Comparison of ENCODE assay signal across 23 cellular contexts in genomic region chr6:32920610-32921188, GRCh38. TPM values are rescaled to one million over a fixed set of nuclear protein-coding genes. Genes with fewer than 3 reads are reported as not detected.
DNase-seq lines count a peak whose midpoint lies in the region; ATAC-seq, FAIRE-seq and TF ChIP-seq lines count a peak whose summit lies in the region.
"Had no signal": no experiment of that assay in that cellular context is flagged by ENCODE, and none has a peak within 500 bp of the region (broad histone marks: within the 10 kb centered on the region; RNA-seq: fewer than 3 reads in every experiment).

No MANE protein-coding gene starts in this region.

- H3K27ac Mint-ChIP-seq in IgD-negative memory B cell: peak overlapping the region; percentile 32 to 55 (median 51)
- H3K27ac Mint-ChIP-seq: activated CD8-positive, alpha-beta memory T cell treated with anti-CD3 and anti-CD28 coated beads, Interleukin-2, amount 10 ng/mL, durations not matched to agents 7 days and 5 days; stimulated activated naive CD8-positive, alpha-beta T cell treated with anti-CD3 and anti-CD28 coated beads, Interleukin-15, amount 100 ng/mL, for 72 hours; T-helper 1 cell treated with Interleukin-12 subunit alpha and Interleukin-12 subunit beta and Interleukin-4 antibody, amounts not matched to agents 30 μg/mL and 1 μg/mL, for 36 hours had no signal

- peak; percentile 85 for FAIRE-seq in islet of Langerhans (lab: Jason Lieb, UNC)
- FAIRE-seq: H1 had no signal

- no peaks in the 10 kb centered on the region for H3K9me3 ChIP-seq in A673 (ENCODE audit: low read depth, low read length, poor library complexity, severe bottlenecking)
- H3K9me3 ChIP-seq: upper lobe of right lung had no signal

- H3K27ac ChIP-seq in A673 (ENCODE audit: low read depth, low read length, poor library complexity, severe bottlenecking): no peak overlapping the region
- H3K27ac ChIP-seq: upper lobe of right lung had no signal

- peak; percentile 41 to 48 for DNase-seq in AML-193 (lab: John Stamatoyannopoulos, UW)
- peak; percentile 12 for DNase-seq in SKM-1 (lab: John Stamatoyannopoulos, UW; ENCODE audit: unreplicated experiment)
- DNase-seq in A172 (ENCODE audit: low spot score): no peak
- DNase-seq in A673 (ENCODE audit: low spot score): no peak
- DNase-seq: activated CD4-positive, alpha-beta T cell treated with anti-CD3 and anti-CD28 coated beads for 1 hour; activated CD8-positive, alpha-beta memory T cell treated with anti-CD3 and anti-CD28 coated beads, Interleukin-2, amount 10 ng/mL, durations not matched to agents 7 days and 5 days; activated gamma-delta T cell treated with Interleukin-2 at 50 U/mL for 16 hours; amniotic stem cell; central memory CD4-positive, alpha-beta T cell; effector CD8-positive, alpha-beta T cell; hippocampal formation; mesenchymal stem cell; NCI-H1436; NCI-H82; stimulated activated CD4-positive, alpha-beta T cell treated with anti-CD3 and anti-CD28 coated beads, Interleukin-15, amount 100 ng/mL, for 24 hours; stimulated activated naive CD8-positive, alpha-beta T cell treated with anti-CD3 and anti-CD28 coated beads, Interleukin-15, amount 100 ng/mL, for 72 hours; upper lobe of right lung had no signal

- peaks cover 1% of the 10 kb centered on the region for H3K27me3 Mint-ChIP-seq in IgD-negative memory B cell

- no TSS peak for BruUV-seq in A673 (replicated peaks; lab: Mats Ljungman, UMichigan)

- H3K4me1 ChIP-seq in A673 (ENCODE audit: insufficient read depth, low read length, poor library complexity, severe bottlenecking): no peaks in the 10 kb centered on the region
- H3K4me1 ChIP-seq: upper lobe of right lung had no signal

- no peak overlapping the region for H3K4me3 ChIP-seq in A673 (ENCODE audit: low read depth, low read length, poor library complexity, severe bottlenecking)
- H3K4me3 ChIP-seq: upper lobe of right lung had no signal

- H3K36me3 Mint-ChIP-seq in IgD-negative memory B cell: peaks cover 8% of the 10 kb centered on the region
- H3K36me3 Mint-ChIP-seq: activated CD8-positive, alpha-beta memory T cell treated with anti-CD3 and anti-CD28 coated beads, Interleukin-2, amount 10 ng/mL, durations not matched to agents 7 days and 5 days had no signal

- H3K36me3 ChIP-seq in A673 (ENCODE audit: insufficient read depth, low read length, poor library complexity, severe bottlenecking): no peaks in the 10 kb centered on the region
- H3K36me3 ChIP-seq: upper lobe of right lung had no signal

- CTCF ChIA-PET in A673 (lab: Charles Lee): no interaction called here

- H3K4me3 Mint-ChIP-seq in IgD-negative memory B cell: peak overlapping the region; percentile 30 to 94 (median 84)
- H3K4me3 Mint-ChIP-seq: activated CD8-positive, alpha-beta memory T cell treated with anti-CD3 and anti-CD28 coated beads, Interleukin-2, amount 10 ng/mL, durations not matched to agents 7 days and 5 days; stimulated activated naive CD8-positive, alpha-beta T cell treated with anti-CD3 and anti-CD28 coated beads, Interleukin-15, amount 100 ng/mL, for 72 hours; T-helper 1 cell treated with Interleukin-12 subunit alpha and Interleukin-12 subunit beta and Interleukin-4 antibody, amounts not matched to agents 30 μg/mL and 1 μg/mL, for 36 hours had no signal

- H3K9me3 Mint-ChIP-seq in IgD-negative memory B cell: no peaks in the 10 kb centered on the region
- H3K9me3 Mint-ChIP-seq: stimulated activated naive CD8-positive, alpha-beta T cell treated with anti-CD3 and anti-CD28 coated beads, Interleukin-15, amount 100 ng/mL, for 72 hours; T-helper 1 cell treated with Interleukin-12 subunit alpha and Interleukin-12 subunit beta and Interleukin-4 antibody, amounts not matched to agents 30 μg/mL and 1 μg/mL, for 36 hours had no signal

- intact Hi-C loops in A673 (cut with micrococcal nuclease; ENCODE audit: unreplicated experiment): no loop called here

- TF ChIP-seq CTCF in A673 (conservative IDR thresholded peaks at IDR 0.05; ENCODE audit: low read depth, low read length): no peak

- POLR2A ChIA-PET in A673 (lab: Charles Lee; ENCODE audit: low non-redundant PET): no interaction called here

- ATAC-seq in HG03135 (IDR thresholded peaks at IDR 0.05; ENCODE audit: unreplicated experiment) (no peak), GM21360 (IDR thresholded peaks at IDR 0.05; ENCODE audit: unreplicated experiment) (no peak)
- ATAC-seq: activated CD8-positive, alpha-beta memory T cell treated with anti-CD3 and anti-CD28 coated beads, Interleukin-2, amount 10 ng/mL, durations not matched to agents 7 days and 5 days; stimulated activated naive CD8-positive, alpha-beta T cell treated with anti-CD3 and anti-CD28 coated beads, Interleukin-15, amount 100 ng/mL, for 72 hours; upper lobe of right lung had no signal

- peaks cover 26% of the 10 kb centered on the region for H3K27me3 ChIP-seq in A673 (replicated peaks; ENCODE audit: insufficient read depth, low read depth, low read length, poor library complexity)

- H3K4me1 Mint-ChIP-seq in IgD-negative memory B cell: peaks cover 50 to 57% (median 55%) of the 10 kb centered on the region in 3 donors
- H3K4me1 Mint-ChIP-seq: stimulated activated naive CD8-positive, alpha-beta T cell treated with anti-CD3 and anti-CD28 coated beads, Interleukin-15, amount 100 ng/mL, for 72 hours had no signal

RNA-seq across cellular contexts. Expression of gene HLA-DMB, which starts 20.1 kb away (rescaled TPM):
- polyA plus RNA-seq in IgD-negative memory B cell: 771 TPM
- not detected in 2 replicates for total RNA-seq in A172 (2014; rRNA removed; shearing (Covaris generic))
- 0.34 and 0.46 TPM in 2 replicates for total RNA-seq in A673 (2021)

RNA-seq across cellular contexts. Expression of gene HLA-DMA, which starts 32.2 kb away (rescaled TPM):
- 946 TPM for polyA plus RNA-seq in IgD-negative memory B cell
- 0.78 and 1.2 TPM in 2 replicates for total RNA-seq in A172 (2014; rRNA removed; shearing (Covaris generic))
- 1.4 and 1.9 TPM in 2 replicates for total RNA-seq in A673 (2021)

RNA-seq across cellular contexts. Expression of gene BRD2, which starts 47.7 kb away (rescaled TPM):
- polyA plus RNA-seq in IgD-negative memory B cell: 110 TPM
- 73.9 and 106 TPM in 2 replicates for total RNA-seq in A172 (2014; rRNA removed; shearing (Covaris generic))
- total RNA-seq in A673 (2021): 276 and 335 TPM in 2 replicates

Comparison
In these comparisons a context has a peak if more than half of its experiments do, and no peak if none do; other contexts are left out.
1. DNase-seq: peak in AML-193 (2 of 2) and SKM-1 (single experiment); none in A172 (single experiment) and A673 (single experiment).